20 cellular contexts compared by ENCODE assay signal in the genomic region with DNA sequence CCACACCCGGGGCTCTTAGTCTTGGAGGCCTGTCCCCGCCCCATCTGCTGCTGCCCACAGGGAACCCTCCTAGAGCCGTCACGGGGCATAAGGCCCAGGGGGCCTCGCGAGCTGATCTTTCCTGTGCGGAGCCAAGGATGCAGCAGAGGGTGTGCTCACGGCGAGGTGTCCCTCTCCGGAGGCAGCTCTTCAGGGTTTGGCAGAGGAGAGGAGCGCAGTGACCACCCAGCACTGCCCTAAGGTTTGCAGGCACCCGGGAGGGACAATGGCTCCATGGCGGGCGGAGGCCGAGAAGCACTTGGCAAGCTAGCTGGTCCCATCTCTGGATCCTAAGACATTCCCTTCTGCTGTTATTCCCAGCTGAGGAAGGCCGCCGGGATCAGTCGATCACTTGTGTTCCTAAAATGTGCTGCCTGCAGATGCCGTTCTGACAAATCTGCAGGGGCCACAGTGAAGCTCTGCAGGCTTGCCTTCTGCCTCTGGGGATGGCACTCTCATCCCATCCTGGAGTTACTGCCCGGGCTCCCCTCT.
"Had no signal": no experiment of that assay in that cellular context is flagged by ENCODE, and none has a peak within 500 bp of the region (broad histone marks: within the 10 kb centered on the region; RNA-seq: fewer than 3 reads in every experiment).

No MANE protein-coding gene starts in this region.

- DNase-seq: activated CD4-positive, alpha-beta memory T cell treated with anti-CD3 and anti-CD28 coated beads, Interleukin-2, amount 10 ng/mL, durations not matched to agents 7 days and 5 days; activated CD4-positive, alpha-beta T cell treated with anti-CD3 and anti-CD28 coated beads for 48 hours; activated CD4-positive, CD25-positive, alpha-beta regulatory T cell; activated effector memory CD4-positive, alpha-beta T cell treated with anti-CD3 and anti-CD28 coated beads, Interleukin-2, amount 50 U/mL, for 16 hours; activated T-cell treated with anti-CD3 and anti-CD28 coated beads, Interleukin-2, amount 50 U/mL, for 48 hours; cerebellar nuclear complex; effector memory CD4-positive, alpha-beta T cell; nephron progenitor cell; occipital lobe; retina; stimulated activated CD4-positive, alpha-beta T cell treated with anti-CD3 and anti-CD28 coated beads, Interleukin-15, amount 100 ng/mL, for 24 hours; stimulated activated CD4-positive, alpha-beta T cell treated with anti-CD3 and anti-CD28 coated beads, Interleukin-2, amount 100 ng/mL, for 48 hours; stimulated activated naive CD8-positive, alpha-beta T cell treated with anti-CD3 and anti-CD28 coated beads, Interleukin-15, amount 100 ng/mL, for 72 hours; T1000 had no signal

- H3K9me3 ChIP-seq: adrenal gland, breast epithelium, upper lobe of left lung had no signal

- ATAC-seq: activated naive CD4-positive, alpha-beta T cell treated with anti-CD3 and anti-CD28 coated beads, Interleukin-2, amount 50 U/mL, for 72 hours had no signal

- H3K27ac ChIP-seq: adrenal gland, breast epithelium, skin epidermis, upper lobe of left lung had no signal

- H3K4me1 Mint-ChIP-seq: activated CD4-positive, alpha-beta memory T cell treated with anti-CD3 and anti-CD28 coated beads, Interleukin-2, amount 10 ng/mL, durations not matched to agents 7 days and 5 days; stimulated activated naive CD8-positive, alpha-beta T cell treated with anti-CD3 and anti-CD28 coated beads, Interleukin-15, amount 100 ng/mL, for 72 hours had no signal

- H3K9me3 Mint-ChIP-seq: activated CD4-positive, alpha-beta memory T cell treated with anti-CD3 and anti-CD28 coated beads, Interleukin-2, amount 10 ng/mL, durations not matched to agents 7 days and 5 days; activated naive CD4-positive, alpha-beta T cell treated with anti-CD3 and anti-CD28 coated beads, Interleukin-2, amount 50 U/mL, for 72 hours; dendritic cell treated with granulocyte-macrophage colony-stimulating factor and Interleukin-4, amounts not matched to agents 40 ng/mL and 50 ng/mL, for 4 days; nephron progenitor cell; stimulated activated naive CD8-positive, alpha-beta T cell treated with anti-CD3 and anti-CD28 coated beads, Interleukin-15, amount 100 ng/mL, for 72 hours had no signal

- H3K27me3 ChIP-seq: adrenal gland, breast epithelium, upper lobe of left lung had no signal

- H3K4me3 Mint-ChIP-seq: activated CD4-positive, alpha-beta memory T cell treated with anti-CD3 and anti-CD28 coated beads, Interleukin-2, amount 10 ng/mL, durations not matched to agents 7 days and 5 days; dendritic cell treated with granulocyte-macrophage colony-stimulating factor and Interleukin-4, amounts not matched to agents 40 ng/mL and 50 ng/mL, for 4 days; nephron progenitor cell; stimulated activated naive CD8-positive, alpha-beta T cell treated with anti-CD3 and anti-CD28 coated beads, Interleukin-15, amount 100 ng/mL, for 72 hours had no signal

- H3K4me1 ChIP-seq: adrenal gland, breast epithelium had no signal

- H3K4me3 ChIP-seq: adrenal gland, breast epithelium, skin epidermis, upper lobe of left lung had no signal

- H3K27ac Mint-ChIP-seq: activated CD4-positive, alpha-beta memory T cell treated with anti-CD3 and anti-CD28 coated beads, Interleukin-2, amount 10 ng/mL, durations not matched to agents 7 days and 5 days; activated naive CD4-positive, alpha-beta T cell treated with anti-CD3 and anti-CD28 coated beads, Interleukin-2, amount 50 U/mL, for 72 hours; dendritic cell treated with granulocyte-macrophage colony-stimulating factor and Interleukin-4, amounts not matched to agents 40 ng/mL and 50 ng/mL, for 4 days; nephron progenitor cell; stimulated activated naive CD8-positive, alpha-beta T cell treated with anti-CD3 and anti-CD28 coated beads, Interleukin-15, amount 100 ng/mL, for 72 hours had no signal

- H3K36me3 Mint-ChIP-seq: activated naive CD4-positive, alpha-beta T cell treated with anti-CD3 and anti-CD28 coated beads, Interleukin-2, amount 50 U/mL, for 72 hours had no signal

- H3K36me3 ChIP-seq: adrenal gland, breast epithelium, upper lobe of left lung had no signal

- H3K27me3 Mint-ChIP-seq: activated CD4-positive, alpha-beta memory T cell treated with anti-CD3 and anti-CD28 coated beads, Interleukin-2, amount 10 ng/mL, durations not matched to agents 7 days and 5 days; dendritic cell treated with granulocyte-macrophage colony-stimulating factor and Interleukin-4, amounts not matched to agents 40 ng/mL and 50 ng/mL, for 4 days had no signal
